In genomic region chr11:111541209-111542061, GRCh38 we compare ENCODE assay signal across 8 cellular contexts. TPM values are rescaled to one million over a fixed set of nuclear protein-coding genes. Genes with fewer than 3 reads are reported as not detected.
DNase-seq lines count a peak whose midpoint lies in the region; ATAC-seq, FAIRE-seq and TF ChIP-seq lines count a peak whose summit lies in the region.

No MANE protein-coding gene starts in this region.

- TF ChIP-seq EP300 in esophagus muscularis mucosa (IDR thresholded peaks at IDR 0.05), result no peak

- H3K27ac ChIP-seq in esophagus muscularis mucosa (replicated peaks in 1 of 4) (peak overlapping the region; percentile 63 to 80 (median 74)), mucosa of rectum (ENCODE audit: low read depth in 2 of 2, low read length in 2 of 2) (peak overlapping the region; percentile 12 to 44)

- H3K9me3 ChIP-seq in esophagus muscularis mucosa (no peaks in the 10 kb centered on the region), mucosa of rectum (ENCODE audit: control insufficient read depth in 2 of 2, low read length in 2 of 2) (no peaks in the 10 kb centered on the region)

- peak; percentile 82 for FAIRE-seq in urothelium cell line (lab: Jason Lieb, UNC)

- DNase-seq in GM12865 (ENCODE audit: low read depth) (no peak), UCSD-AML1 (lab: John Stamatoyannopoulos, UW; ENCODE audit: unreplicated experiment) (peak; percentile 66), esophagus muscularis mucosa (ENCODE audit: extremely low spot score) (no peak), urothelium cell line (ENCODE audit: low spot score) (peak; percentile 77), SHP77 treated with DMSO at 0.1 percent for 48 hours (lab: John Stamatoyannopoulos, UW) (no peak), activated gamma-delta T cell treated with Interleukin-2 at 50 U/mL for 16 hours (no peak)

- 24% methylated on average over 18 of the region's 42 CpGs for WGBS in esophagus muscularis mucosa

- H3K36me3 ChIP-seq in esophagus muscularis mucosa, result peaks cover 0 to 15% (median 4%) of the 10 kb centered on the region in 4 donors
- H3K36me3 ChIP-seq in mucosa of rectum (ENCODE audit: control insufficient read depth in 2 of 2, insufficient read depth in 2 of 2, low read length in 2 of 2), result no peaks in the 10 kb centered on the region

- ATAC-seq in GM18517 (IDR thresholded peaks at IDR 0.05; ENCODE audit: unreplicated experiment), result no peak

- H3K9ac ChIP-seq in mucosa of rectum (ENCODE audit: low read depth in 1 of 2, low read length in 2 of 2), result peak overlapping the region in 1 of 2 donors; percentile 53

- intact Hi-C loops in esophagus muscularis mucosa (cut with DNase I), result no loop called here

- peaks cover 0 to 40% (median 4%) of the 10 kb centered on the region in 4 donors for H3K27me3 ChIP-seq in esophagus muscularis mucosa
- H3K27me3 ChIP-seq in mucosa of rectum (ENCODE audit: control insufficient read depth in 2 of 2, insufficient read depth in 2 of 2, low read length in 2 of 2), result peaks cover 33 to 36% of the 10 kb centered on the region in 2 donors

- no peak for TF ChIP-seq POLR2A in esophagus muscularis mucosa (IDR thresholded peaks at IDR 0.05; ENCODE audit: low read depth)

- TF ChIP-seq CTCF in GM12865 (IDR thresholded peaks at IDR 0.05; ENCODE audit: insufficient read depth, low read depth, low read length, missing control alignments) (no peak), esophagus muscularis mucosa (IDR thresholded peaks at IDR 0.05) (no peak)

- peaks cover 22 to 31% (median 29%) of the 10 kb centered on the region in 4 donors for H3K4me1 ChIP-seq in esophagus muscularis mucosa
- H3K4me1 ChIP-seq in mucosa of rectum (ENCODE audit: control insufficient read depth in 2 of 2, insufficient read depth in 2 of 2, low read length in 2 of 2), result peaks cover 0 to 2% of the 10 kb centered on the region in 2 donors

- H3K4me3 ChIP-seq in GM12865 (ENCODE audit: low read depth, low read length), result peak overlapping the region; percentile 3
- H3K4me3 ChIP-seq in esophagus muscularis mucosa, result peak overlapping the region; percentile 65 to 76 (median 67)
- H3K4me3 ChIP-seq in mucosa of rectum (ENCODE audit: low read length in 2 of 2), result peak overlapping the region; percentile 51 to 58

RNA-seq across cellular contexts. Expression of gene LAYN, which starts 0.9 kb away (rescaled TPM):
- total RNA-seq in esophagus muscularis mucosa, result 10 to 100 TPM; 12.0 to 47.1 (median 18.5) TPM

RNA-seq across cellular contexts. Expression of gene HOATZ, which starts 26.9 kb away (rescaled TPM):
- not detected for total RNA-seq in esophagus muscularis mucosa

RNA-seq across cellular contexts. Expression of gene BTG4, which starts 29.2 kb away (rescaled TPM):
- total RNA-seq in esophagus muscularis mucosa, result not detected

Comparison
In these comparisons a context has a peak if more than half of its experiments do, and no peak if none do; other contexts are left out.
1. DNase-seq: peak in UCSD-AML1 (single experiment) and urothelium cell line (single experiment); none in GM12865 (single experiment), esophagus muscularis mucosa (single experiment), SHP77 treated with DMSO at 0.1 percent for 48 hours (single experiment) and activated gamma-delta T cell treated with Interleukin-2 at 50 U/mL for 16 hours (single experiment).
2. H3K4me3 ChIP-seq: peak in every context shown above with its lines; median percentile 67 in esophagus muscularis mucosa; 54 in mucosa of rectum; 3 in GM12865.